In the genomic region with DNA sequence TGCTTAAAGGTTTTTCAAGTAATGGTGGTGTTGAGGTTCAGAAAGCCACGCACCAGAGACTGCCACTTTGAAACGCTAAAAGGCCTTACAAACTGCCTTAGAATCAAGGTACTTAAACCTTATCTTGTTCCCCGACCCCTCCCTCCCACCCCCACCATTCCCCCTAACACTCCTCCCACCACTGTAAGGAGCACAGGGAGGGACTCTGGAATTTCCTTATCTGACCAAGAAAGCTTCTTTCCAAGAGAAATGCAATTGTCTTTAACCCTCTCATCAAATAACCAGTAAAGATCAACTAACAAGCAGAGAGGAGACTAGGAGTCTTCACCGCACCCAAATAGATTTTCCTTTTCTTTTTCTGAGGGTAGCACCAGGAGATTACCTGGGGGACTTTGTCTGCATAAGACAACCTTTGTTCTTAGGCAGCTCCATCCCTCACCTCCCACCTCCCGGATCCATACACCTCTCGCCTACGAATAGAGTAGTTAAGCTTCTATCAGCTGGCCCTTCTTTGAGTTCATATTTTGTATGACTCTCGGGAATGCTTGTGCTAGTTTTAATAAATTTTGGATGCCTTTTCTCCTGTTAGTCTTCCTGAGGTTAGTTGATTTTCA, we compare ENCODE assay signal across 30 cellular contexts.
DNase-seq lines count a peak whose midpoint lies in the region; ATAC-seq and TF ChIP-seq lines count a peak whose summit lies in the region.
"Had no signal": no experiment of that assay in that cellular context is flagged by ENCODE, and none has a peak within 500 bp of the region (broad histone marks: within the 10 kb centered on the region; RNA-seq: fewer than 3 reads in every experiment).

No MANE protein-coding gene starts in this region.

- no peak for ATAC-seq in GM21381 (IDR thresholded peaks at IDR 0.05; ENCODE audit: unreplicated experiment)
- ATAC-seq in GM18519 (IDR thresholded peaks at IDR 0.05; ENCODE audit: low FRiP score, unreplicated experiment), result no peak
- ATAC-seq: HCT116, HepG2, Panc1 had no signal

- H2BK120ac ChIP-seq in mesendoderm (ENCODE audit: low read depth, low read length), result no peak overlapping the region

- peak overlapping the region; percentile 47 for H3K56ac ChIP-seq in mesendoderm (ENCODE audit: low read length)

- TF ChIP-seq CTCF in endodermal cell (conservative IDR thresholded peaks at IDR 0.05), result no peak

- H3K27ac Mint-ChIP-seq in endodermal cell, result peak overlapping the region; percentile 79
- H3K27ac Mint-ChIP-seq: CD14-positive monocyte; CD8-positive, alpha-beta memory T cell had no signal

- WGBS in HUES64, result 44% methylated on average over 5 of the region's 8 CpGs
- WGBS in endodermal cell (ENCODE audit: insufficient coverage in 1 of 2, insufficient read length in 1 of 2), 2 experiments, result 27 to 83% methylated on average over 1 to 7 of the region's 8 CpGs
- WGBS in mesendoderm (ENCODE audit: extremely low coverage, insufficient coverage, low lambda C conversion rate), result no CpG with 5 or more reads among the region's 8 CpGs

- peak overlapping the region; percentile 31 for H3K4ac ChIP-seq in mesendoderm (ENCODE audit: low read depth, low read length)

- H3K9me3 ChIP-seq in ES-I3 (ENCODE audit: control insufficient read depth, insufficient read depth, low read length) (no peaks in the 10 kb centered on the region), HUES64 (ENCODE audit: insufficient read depth, low read depth, low read length) (no peaks in the 10 kb centered on the region), endodermal cell (ENCODE audit: control insufficient read depth, low read length) (no peaks in the 10 kb centered on the region)
- H3K9me3 ChIP-seq: BE2C had no signal

- H3K27ac ChIP-seq in HUES64 (ENCODE audit: low read depth, low read length), result peak overlapping the region; percentile 38; the same call in 1 of the 2 replicates
- H3K27ac ChIP-seq in endodermal cell (ENCODE audit: low read depth, low read length), result no peak overlapping the region
- H3K27ac ChIP-seq in mesendoderm (ENCODE audit: low read depth, low read length), result peak overlapping the region; percentile 16
- H3K27ac ChIP-seq: GM23248, RWPE1 had no signal

- H4K5ac ChIP-seq in mesendoderm (ENCODE audit: low read length), result no peak overlapping the region

- peak overlapping the region; percentile 28; the same call in 1 of the 2 replicates for H3K9ac ChIP-seq in ES-I3 (ENCODE audit: low read depth, low read length)
- H3K9ac ChIP-seq in HUES64 (ENCODE audit: low read depth, low read length), result no peak overlapping the region
- no peak overlapping the region for H3K9ac ChIP-seq in endodermal cell (ENCODE audit: extremely low read depth, low read length, poor library complexity, severe bottlenecking)
- H3K9ac ChIP-seq in mesendoderm (ENCODE audit: low read length), result no peak overlapping the region
- H3K9ac ChIP-seq: GM23248 had no signal

- H3K4me3 Mint-ChIP-seq in endodermal cell, result peak overlapping the region; percentile 7
- H3K4me3 Mint-ChIP-seq: CD14-positive monocyte; CD8-positive, alpha-beta memory T cell had no signal

- H2BK15ac ChIP-seq in mesendoderm (replicated peaks; ENCODE audit: low read depth), result peak overlapping the region; percentile 80

- H3K79me2 ChIP-seq in mesendoderm (ENCODE audit: control insufficient read depth, insufficient read depth, low read length), result no peaks in the 10 kb centered on the region

- H3K27me3 ChIP-seq in HUES64 (ENCODE audit: insufficient read depth, low read length), result no peaks in the 10 kb centered on the region
- H3K27me3 ChIP-seq in endodermal cell (ENCODE audit: control insufficient read depth, insufficient read depth, low read length, poor library complexity, severe bottlenecking), result no peaks in the 10 kb centered on the region
- H3K27me3 ChIP-seq in mesendoderm (ENCODE audit: insufficient read depth, low read length, poor library complexity), result no peaks in the 10 kb centered on the region
- H3K27me3 ChIP-seq: BE2C had no signal

- H2BK5ac ChIP-seq in mesendoderm (ENCODE audit: low read length), result peak overlapping the region; percentile 14

- H3K36me3 Mint-ChIP-seq in endodermal cell (ENCODE audit: low read depth), result no peaks in the 10 kb centered on the region
- H3K36me3 Mint-ChIP-seq: CD14-positive monocyte; CD8-positive, alpha-beta memory T cell had no signal

- H3K18ac ChIP-seq in mesendoderm (ENCODE audit: low read length), result peak overlapping the region; percentile 53

- H3K79me1 ChIP-seq in mesendoderm (ENCODE audit: low read length), result no peaks in the 10 kb centered on the region

- H3K4me1 ChIP-seq in ES-I3 (ENCODE audit: insufficient read depth, low read length), result peaks cover 16% of the 10 kb centered on the region
- peaks cover 33% of the 10 kb centered on the region for H3K4me1 ChIP-seq in HUES64 (ENCODE audit: insufficient read depth, low read length)
- H3K4me1 ChIP-seq in endodermal cell (ENCODE audit: control insufficient read depth, insufficient read depth, low read length), result peaks cover 25% of the 10 kb centered on the region
- peaks cover 3% of the 10 kb centered on the region for H3K4me1 ChIP-seq in mesendoderm (ENCODE audit: control insufficient read depth, low read depth, low read length)
- H3K4me1 ChIP-seq: BE2C had no signal

- H3K4me1 Mint-ChIP-seq in endodermal cell, result peaks cover 51% of the 10 kb centered on the region
- H3K4me1 Mint-ChIP-seq: CD14-positive monocyte; CD8-positive, alpha-beta memory T cell had no signal

- no peak overlapping the region for H4K8ac ChIP-seq in mesendoderm (ENCODE audit: low read depth, low read length)

- H3K36me3 ChIP-seq in ES-I3 (ENCODE audit: insufficient read depth, low read length) (no peaks in the 10 kb centered on the region), HUES64 (ENCODE audit: insufficient read depth, low read length) (no peaks in the 10 kb centered on the region), endodermal cell (ENCODE audit: control insufficient read depth, insufficient read depth, low read length) (no peaks in the 10 kb centered on the region), mesendoderm (ENCODE audit: control insufficient read depth, insufficient read depth, low read length) (no peaks in the 10 kb centered on the region)
- H3K36me3 ChIP-seq: BE2C had no signal

- H2AK5ac ChIP-seq in mesendoderm (ENCODE audit: low read length), result no peak overlapping the region

- DNase-seq in endodermal cell (peak; percentile 59), mesendoderm (peak; percentile 86), NCI-H748 (lab: John Stamatoyannopoulos, UW; ENCODE audit: unreplicated experiment) (no peak)
- DNase-seq in activated effector memory CD4-positive, alpha-beta T cell treated with anti-CD3 and anti-CD28 coated beads, Interleukin-2, amount 50 U/mL, for 16 hours, result no peak
- DNase-seq: 8988T; ACHN; BE2C; CD8-positive, alpha-beta memory T cell; DMS 273 treated with DMSO at 0.1 percent for 48 hours; DMS79; EL; GM23248; Karpas-422; NCI-H1092; NCI-H1417 treated with DMSO at 0.1 percent for 48 hours; NCI-H187; NCI-H2081 treated with DMSO at 0.1 percent for 48 hours; NCI-H2171; NCI-H446; NCI-H524 treated with DMSO at 0.1 percent for 48 hours; SHP77 had no signal

- no peak overlapping the region for H3K4me3 ChIP-seq in HUES64 (ENCODE audit: low read length)
- H3K4me3 ChIP-seq in endodermal cell (ENCODE audit: low read length), result peak overlapping the region; percentile 67
- H3K4me3 ChIP-seq in mesendoderm (ENCODE audit: low read length), result no peak overlapping the region
- H3K4me3 ChIP-seq: GM23248 had no signal

- H3K27me3 Mint-ChIP-seq in endodermal cell (ENCODE audit: insufficient read depth), result no peaks in the 10 kb centered on the region
- H3K27me3 Mint-ChIP-seq: CD8-positive, alpha-beta memory T cell had no signal

- H3K23ac ChIP-seq in mesendoderm (ENCODE audit: low read length), result no peak overlapping the region

- no peak overlapping the region for H3K4me2 ChIP-seq in mesendoderm (ENCODE audit: low read length)

- H3K9me3 Mint-ChIP-seq in endodermal cell, result no peaks in the 10 kb centered on the region

Comparison
In these comparisons a context has a peak if more than half of its experiments do, and no peak if none do; other contexts are left out.
1. DNase-seq: peak in endodermal cell (single experiment) and mesendoderm (single experiment); none in activated effector memory CD4-positive, alpha-beta T cell treated with anti-CD3 and anti-CD28 coated beads, Interleukin-2, amount 50 U/mL, for 16 hours (single experiment) and NCI-H748 (single experiment).